19 cellular contexts compared by ENCODE assay signal in genomic region chr12:104928036-104928770, GRCh38.
"Had no signal": no experiment of that assay in that cellular context is flagged by ENCODE, and none has a peak within 500 bp of the region (broad histone marks: within the 10 kb centered on the region; RNA-seq: fewer than 3 reads in every experiment).

No MANE protein-coding gene starts in this region.

- H3K4me3 Mint-ChIP-seq: activated B cell treated with CpG ODN at 0.5 μM for 24 hours; activated CD4-positive, alpha-beta memory T cell treated with anti-CD3 and anti-CD28 coated beads for 36 hours; activated naive CD8-positive, alpha-beta T cell treated with anti-CD3 and anti-CD28 coated beads, Interleukin-2, amount 10 ng/mL, durations not matched to agents 7 days and 5 days; effector memory CD8-positive, alpha-beta T cell; naive B cell; neural crest cell; T-helper 2 cell treated with Interferon-gamma antibody and Interleukin-4, amounts not matched to agents 5 μg/mL and 100 μg/mL, for 36 hours had no signal

- H3K27me3 Mint-ChIP-seq: activated B cell treated with CpG ODN at 0.5 μM for 24 hours; effector memory CD8-positive, alpha-beta T cell; naive B cell had no signal

- H3K4me1 Mint-ChIP-seq: naive B cell, neural crest cell had no signal

- H3K36me3 Mint-ChIP-seq: activated CD4-positive, alpha-beta memory T cell treated with anti-CD3 and anti-CD28 coated beads for 36 hours; activated naive CD8-positive, alpha-beta T cell treated with anti-CD3 and anti-CD28 coated beads, Interleukin-2, amount 10 ng/mL, durations not matched to agents 7 days and 5 days; naive B cell had no signal

- H3K27me3 ChIP-seq: body of pancreas, thyroid gland, uterus had no signal

- ATAC-seq: body of pancreas; effector memory CD8-positive, alpha-beta T cell; left ventricle myocardium superior had no signal

- H3K36me3 ChIP-seq: thyroid gland, uterus had no signal

- H3K27ac ChIP-seq: body of pancreas, thyroid gland, uterus had no signal

- H3K4me1 ChIP-seq: thyroid gland, uterus had no signal

- H3K9me3 Mint-ChIP-seq: activated B cell treated with CpG ODN at 0.5 μM for 24 hours; activated CD4-positive, alpha-beta memory T cell treated with anti-CD3 and anti-CD28 coated beads for 36 hours; activated naive CD8-positive, alpha-beta T cell treated with anti-CD3 and anti-CD28 coated beads, Interleukin-2, amount 10 ng/mL, durations not matched to agents 7 days and 5 days; effector memory CD8-positive, alpha-beta T cell; naive B cell; neural crest cell; T-helper 2 cell treated with Interferon-gamma antibody and Interleukin-4, amounts not matched to agents 5 μg/mL and 100 μg/mL, for 36 hours had no signal

- H3K4me3 ChIP-seq: body of pancreas, thyroid gland, uterus had no signal

- DNase-seq: activated B cell treated with CpG ODN at 0.5 μM for 24 hours; activated CD4-positive, alpha-beta memory T cell treated with anti-CD3 and anti-CD28 coated beads for 36 hours; activated CD4-positive, alpha-beta T cell treated with anti-CD3 and anti-CD28 coated beads for 4 hours; activated naive CD4-positive, alpha-beta T cell; activated naive CD8-positive, alpha-beta T cell treated with anti-CD3 and anti-CD28 coated beads, Interleukin-2, amount 10 ng/mL, durations not matched to agents 7 days and 5 days; activated T-cell treated with anti-CD3 and anti-CD28 coated beads for 4 hours; body of pancreas; dermis blood vessel endothelial cell; effector memory CD8-positive, alpha-beta T cell; head of caudate nucleus; kidney; left ventricle myocardium superior; naive B cell; stimulated activated CD4-positive, alpha-beta T cell treated with anti-CD3 and anti-CD28 coated beads, Interleukin-2, amount 100 ng/mL, for 24 hours; stimulated activated naive CD4-positive, alpha-beta T cell treated with Interleukin-2 at 50 U/mL for 16 hours; thyroid gland; uterus had no signal

- H3K9me3 ChIP-seq: body of pancreas, thyroid gland, uterus had no signal
